15 cellular contexts compared by ENCODE assay signal in the genomic region with DNA sequence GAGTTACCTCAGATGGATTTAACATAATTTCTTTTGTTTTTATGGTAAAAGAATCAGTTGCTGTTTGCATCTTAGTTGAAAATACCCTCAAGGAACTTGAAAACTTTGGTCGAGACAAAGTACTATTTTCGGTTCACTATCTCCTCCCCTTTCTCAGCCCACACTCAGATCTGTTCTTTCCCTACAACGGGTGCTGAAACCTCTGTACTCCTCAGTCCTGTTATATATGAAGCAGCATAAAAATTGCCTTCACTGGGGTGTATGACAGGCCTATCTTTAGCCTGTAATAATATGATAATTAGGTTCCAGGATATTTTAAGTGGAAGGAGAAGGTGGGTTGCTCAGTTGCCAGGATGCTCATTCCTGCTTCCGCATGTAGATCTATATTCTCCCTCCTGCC.
DNase-seq lines count a peak whose midpoint lies in the region; ATAC-seq and TF ChIP-seq lines count a peak whose summit lies in the region.
"Had no signal": no experiment of that assay in that cellular context is flagged by ENCODE, and none has a peak within 500 bp of the region (broad histone marks: within the 10 kb centered on the region; RNA-seq: fewer than 3 reads in every experiment).

No MANE protein-coding gene starts in this region.

- no peaks in the 10 kb centered on the region for H3K4me1 ChIP-seq in mucosa of descending colon (ENCODE audit: low read depth)
- H3K4me1 ChIP-seq: SJSA1 had no signal

- BruUV-seq in MCF 10A (replicated peaks; lab: Mats Ljungman, UMichigan): no TSS peak

- H3K36me3 Mint-ChIP-seq in naive thymus-derived CD8-positive, alpha-beta T cell: peaks cover 0 to 23% (median 13%) of the 10 kb centered on the region in 3 donors
- H3K36me3 Mint-ChIP-seq in MCF 10A (ENCODE audit: insufficient read depth, unreplicated experiment): no peaks in the 10 kb centered on the region

- no peak for TF ChIP-seq CTCF in MCF 10A (IDR thresholded peaks at IDR 0.05; ENCODE audit: unreplicated experiment)
- TF ChIP-seq CTCF in mucosa of descending colon (IDR thresholded peaks at IDR 0.05): no peak

- H3K4me1 Mint-ChIP-seq in naive thymus-derived CD8-positive, alpha-beta T cell: no peaks in the 10 kb centered on the region
- H3K4me1 Mint-ChIP-seq in MCF 10A (ENCODE audit: insufficient read depth, unreplicated experiment): no peaks in the 10 kb centered on the region

- H3K27ac Mint-ChIP-seq in naive thymus-derived CD8-positive, alpha-beta T cell: no peak overlapping the region
- no peak overlapping the region for H3K27ac Mint-ChIP-seq in MCF 10A (ENCODE audit: low read depth, unreplicated experiment)
- H3K27ac Mint-ChIP-seq: CD4-positive, alpha-beta T cell had no signal

- ATAC-seq in GM18520 (IDR thresholded peaks at IDR 0.05; ENCODE audit: unreplicated experiment) (peak; percentile 92), GM19468 (IDR thresholded peaks at IDR 0.05; ENCODE audit: extremely low read depth, unreplicated experiment) (peak; percentile 80), HG02884 (IDR thresholded peaks at IDR 0.05; ENCODE audit: unreplicated experiment) (peak; percentile 95), HG03521 (IDR thresholded peaks at IDR 0.05; ENCODE audit: unreplicated experiment) (peak; percentile 96), mucosa of descending colon (no peak)
- ATAC-seq in naive thymus-derived CD8-positive, alpha-beta T cell: no peak
- ATAC-seq: left lobe of liver had no signal

- POLR2A ChIA-PET in naive thymus-derived CD8-positive, alpha-beta T cell (lab: Charles Lee): interaction anchor here (0.7 kb wide), 1 partner anchor 739 kb away, joined by 5 read pairs; no protein-coding TSS in a partner anchor
- POLR2A ChIA-PET in MCF 10A (lab: Yijun Ruan, JAX): no interaction called here

- H3K27me3 Mint-ChIP-seq in naive thymus-derived CD8-positive, alpha-beta T cell: no peaks in the 10 kb centered on the region
- H3K27me3 Mint-ChIP-seq in MCF 10A (ENCODE audit: insufficient read depth, unreplicated experiment): no peaks in the 10 kb centered on the region
- H3K27me3 Mint-ChIP-seq: CD4-positive, alpha-beta T cell had no signal

- H3K9me3 Mint-ChIP-seq in naive thymus-derived CD8-positive, alpha-beta T cell: peaks cover 0 to 2% (median 0%) of the 10 kb centered on the region in 9 donors
- H3K9me3 Mint-ChIP-seq in MCF 10A (ENCODE audit: unreplicated experiment): no peaks in the 10 kb centered on the region
- H3K9me3 Mint-ChIP-seq: CD4-positive, alpha-beta T cell had no signal

- CTCF ChIA-PET in MCF 10A (lab: Yijun Ruan, JAX): no interaction called here

- H3K9me3 ChIP-seq in mucosa of descending colon: no peaks in the 10 kb centered on the region
- H3K9me3 ChIP-seq: SJSA1 had no signal

- no peak overlapping the region for H3K4me3 ChIP-seq in mucosa of descending colon
- H3K4me3 ChIP-seq: SJSA1 had no signal

- H3K4me3 Mint-ChIP-seq in naive thymus-derived CD8-positive, alpha-beta T cell: no peak overlapping the region
- H3K4me3 Mint-ChIP-seq in MCF 10A (ENCODE audit: unreplicated experiment): no peak overlapping the region
- H3K4me3 Mint-ChIP-seq: CD4-positive, alpha-beta T cell had no signal

- intact Hi-C loops in MCF 10A (cut with micrococcal nuclease) (no loop called here), mucosa of descending colon (cut with DNase I, micrococcal nuclease) (no loop called here)

- H3K36me3 ChIP-seq in mucosa of descending colon (ENCODE audit: low read depth): no peaks in the 10 kb centered on the region
- H3K36me3 ChIP-seq: SJSA1, WERI-Rb-1 had no signal

- no peak for DNase-seq in naive thymus-derived CD8-positive, alpha-beta T cell
- no peak for DNase-seq in MCF 10A (ENCODE audit: unreplicated experiment)
- no peak for DNase-seq in SKM-1 treated with dmso at 0.1 percent for 144 hours (lab: John Stamatoyannopoulos, UW; ENCODE audit: unreplicated experiment)
- DNase-seq in mucosa of descending colon: no peak
- DNase-seq: CD4-positive, alpha-beta T cell; effector CD8-positive, alpha-beta T cell; NCI-H526 treated with DMSO at 0.1 percent for 48 hours; stimulated activated CD4-positive, alpha-beta T cell treated with anti-CD3 and anti-CD28 coated beads, Interleukin-15, amount 100 ng/mL, for 24 hours; WERI-Rb-1 had no signal

Comparison
In these comparisons a context has a peak if more than half of its experiments do, and no peak if none do; other contexts are left out.
1. ATAC-seq: peak in GM18520 (single experiment), GM19468 (single experiment), HG02884 (single experiment) and HG03521 (single experiment); none in naive thymus-derived CD8-positive, alpha-beta T cell (0 of 2) and mucosa of descending colon (single experiment).